In the genomic region with DNA sequence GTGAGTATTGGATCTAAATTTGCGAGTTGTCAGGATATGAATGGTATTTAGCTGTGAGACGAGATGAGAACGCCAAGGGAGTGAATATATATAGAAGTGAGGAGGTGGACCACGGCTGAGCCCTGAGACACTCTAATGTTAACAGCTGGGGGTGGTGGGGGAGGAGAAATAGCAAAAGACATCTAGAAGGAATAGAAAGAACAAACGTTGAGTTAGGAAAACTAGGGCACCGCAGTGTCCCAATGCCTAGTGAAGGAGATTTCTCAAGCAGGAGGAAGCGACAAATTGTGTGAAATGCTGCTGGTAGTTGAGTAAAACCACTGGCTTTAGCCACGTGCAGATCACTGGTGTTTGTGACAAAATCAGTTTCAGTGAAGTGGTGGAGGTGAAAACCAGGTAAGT, we compare ENCODE assay signal across 14 cellular contexts.
"Had no signal": no experiment of that assay in that cellular context is flagged by ENCODE, and none has a peak within 500 bp of the region (broad histone marks: within the 10 kb centered on the region; RNA-seq: fewer than 3 reads in every experiment).

No MANE protein-coding gene starts in this region.

- H3K27me3 ChIP-seq: cardiac muscle cell, esophagus squamous epithelium, tibial artery, uterus had no signal

- DNase-seq: activated CD4-positive, alpha-beta T cell treated with anti-CD3 and anti-CD28 coated beads for 1 hour; activated CD4-positive, alpha-beta T cell treated with anti-CD3 and anti-CD28 coated beads, Interleukin-2, amount 50 U/mL, for 4 hours; effector memory CD8-positive, alpha-beta T cell; esophagus squamous epithelium; left ventricle myocardium superior; mesenchymal stem cell; naive thymus-derived CD8-positive, alpha-beta T cell; stimulated activated naive CD4-positive, alpha-beta T cell; T-helper 1 cell; T1000; uterus had no signal

- ATAC-seq: effector memory CD8-positive, alpha-beta T cell; left ventricle myocardium superior; naive thymus-derived CD8-positive, alpha-beta T cell had no signal

- H3K9me3 ChIP-seq: esophagus squamous epithelium, tibial artery, uterus had no signal

- H3K27ac ChIP-seq: cardiac muscle cell, esophagus squamous epithelium, tibial artery, uterus, VCaP had no signal

- H3K4me1 ChIP-seq: uterus had no signal

- H3K36me3 ChIP-seq: cardiac muscle cell, esophagus squamous epithelium, tibial artery, uterus had no signal

- H3K4me3 ChIP-seq: cardiac muscle cell, esophagus squamous epithelium, tibial artery, uterus had no signal
